In the genomic region with DNA sequence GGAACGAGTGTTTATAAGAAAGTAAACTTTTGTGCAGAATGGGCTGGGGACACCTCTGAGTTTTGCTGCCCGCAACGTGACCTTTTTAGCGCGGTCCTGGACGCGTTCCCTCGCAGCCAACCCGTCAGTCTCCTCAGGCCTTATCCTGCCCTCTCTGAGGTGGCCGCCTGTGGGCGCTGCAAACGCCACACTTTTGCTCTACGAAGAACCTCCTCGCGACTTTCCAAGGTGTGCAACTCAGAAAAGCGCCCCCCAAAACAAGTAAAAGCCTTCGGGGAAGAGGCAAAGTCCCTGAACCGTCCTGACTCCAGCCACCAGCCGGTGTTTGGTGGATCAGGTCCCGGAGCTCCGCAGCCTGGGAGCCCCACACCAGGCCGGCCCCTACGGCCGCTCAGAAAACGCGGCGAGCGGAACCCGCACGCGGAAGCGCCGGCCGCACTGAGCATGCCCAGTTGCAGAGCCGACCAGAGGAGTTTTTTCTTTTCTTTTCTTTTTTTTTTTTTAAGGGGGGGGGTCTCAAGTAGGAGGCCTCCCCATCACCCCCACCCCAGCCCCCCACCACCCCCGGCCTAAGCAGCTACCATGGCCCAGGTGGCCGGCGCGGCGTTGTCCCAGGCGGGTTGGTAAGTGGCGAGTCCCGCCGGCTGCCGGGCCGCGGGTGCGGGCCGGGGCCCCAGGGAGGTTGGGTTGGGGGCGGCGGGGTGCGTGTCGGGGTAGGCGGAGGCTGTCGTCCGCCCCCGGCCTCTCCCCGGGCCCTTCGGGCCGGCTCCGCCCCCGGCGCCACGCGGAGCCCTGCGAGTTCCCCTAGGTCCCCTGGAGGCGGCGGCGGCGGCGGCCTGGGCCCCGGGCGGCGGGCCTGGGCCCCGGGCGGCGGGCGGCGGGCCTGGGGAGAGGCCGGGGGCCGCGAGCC, we compare ENCODE assay signal across 8 cellular contexts. TPM values are rescaled to one million over a fixed set of nuclear protein-coding genes. Genes with fewer than 3 reads are reported as not detected.
A peak's percentile ranks its signal among the peaks of the same experiment; 100 is the strongest.
DNase-seq lines count a peak whose midpoint lies in the region; TF ChIP-seq lines count a peak whose summit lies in the region.

Gene TDRD3 (plus strand): TSS at position 438 of the 910 bp plus-strand sequence. CDS start 145 bp downstream, at position 583.

- no peak within 1 kb of the TSS for H2BK20ac ChIP-seq in H9 (ENCODE audit: low read depth, low read length, poor library complexity, severe bottlenecking)

- H3K9me2 ChIP-seq in Loucy (replicated peaks; ENCODE audit: low read depth, low read length) = no peaks in the 10 kb centered on the region

- H3K79me2 ChIP-seq in H9 (ENCODE audit: insufficient read depth, low read length) (peaks cover 2% of the 10 kb centered on the region; the same call in 1 of the 2 replicates), Loucy (ENCODE audit: insufficient read depth, low read length) (peaks cover 41% of the 10 kb centered on the region)

- H3K79me1 ChIP-seq in H9 (ENCODE audit: insufficient read depth, low read depth, low read length, poor library complexity, severe bottlenecking) = no peaks in the 10 kb centered on the region

- H3K36me3 Mint-ChIP-seq in H9 (ENCODE audit: insufficient read depth in 1 of 3, low read depth in 3 of 3) = no peaks in the 10 kb centered on the region

- H3K27me3 Mint-ChIP-seq in H9 (ENCODE audit: low read depth) = no peaks in the 10 kb centered on the region

- WGBS in H9 (ENCODE audit: extremely low coverage, insufficient read length, low lambda C conversion rate) = no CpG with 5 or more reads among the region's 82 CpGs

- no peaks in the 10 kb centered on the region for H3K9me3 Mint-ChIP-seq in H9

- H4K91ac ChIP-seq in H9 (ENCODE audit: insufficient read length, low read depth, low read length) = no peak within 1 kb of the TSS

- H3K14ac ChIP-seq in H9 (ENCODE audit: insufficient read depth, low read length) = peak within 1 kb of the TSS; percentile 91

- peak; percentile 83 for TF ChIP-seq CTCF in H9 (conservative IDR thresholded peaks at IDR 0.05)
- TF ChIP-seq CTCF in Loucy (conservative IDR thresholded peaks at IDR 0.05; ENCODE audit: low read length) = peak; percentile 83

- no peak within 1 kb of the TSS for H2AK5ac ChIP-seq in H9 (ENCODE audit: insufficient read length, low read length)

- H3K27me3 ChIP-seq in H9 (ENCODE audit: insufficient read depth, low read length) (no peaks in the 10 kb centered on the region), Loucy (ENCODE audit: insufficient read depth, low read length, poor library complexity, severe bottlenecking) (no peaks in the 10 kb centered on the region), SJCRH30 (no peaks in the 10 kb centered on the region), neuron (ENCODE audit: insufficient read depth, low read length) (no peaks in the 10 kb centered on the region), subcutaneous abdominal adipose tissue (ENCODE audit: control insufficient read depth in 5 of 5, insufficient read depth in 4 of 5, low read length in 5 of 5) (no peaks in the 10 kb centered on the region)

- H4K5ac ChIP-seq in H9 (ENCODE audit: insufficient read length, low read depth, low read length) = no peak within 1 kb of the TSS

- H3K4me2 ChIP-seq in H9 (ENCODE audit: insufficient read depth, insufficient read length, low read length) = peak within 1 kb of the TSS; percentile 87
- peak within 1 kb of the TSS; percentile 93 for H3K4me2 ChIP-seq in Loucy (ENCODE audit: low read depth, low read length, poor library complexity, severe bottlenecking)

- H3K36me3 ChIP-seq in Loucy (ENCODE audit: insufficient read depth, low read length) (no peaks in the 10 kb centered on the region), SJCRH30 (no peaks in the 10 kb centered on the region), neuron (ENCODE audit: insufficient read depth, low read length) (no peaks in the 10 kb centered on the region), subcutaneous abdominal adipose tissue (ENCODE audit: control insufficient read depth in 5 of 5, insufficient read depth in 5 of 5, low read length in 5 of 5) (no peaks in the 10 kb centered on the region)

- H3K9ac ChIP-seq in H9 (ENCODE audit: extremely low read depth, insufficient read length, low read length) = peak within 1 kb of the TSS; percentile 92
- H3K9ac ChIP-seq in Loucy (ENCODE audit: low read depth, low read length, poor library complexity, severe bottlenecking) = peak within 1 kb of the TSS; percentile 93
- H3K9ac ChIP-seq in subcutaneous abdominal adipose tissue (ENCODE audit: low read length in 5 of 5) = peak within 1 kb of the TSS; percentile 56 to 95 (median 92)

- no peak within 1 kb of the TSS for H3T11ph ChIP-seq in H9 (ENCODE audit: low read length)

- H3K9me3 ChIP-seq in H9 (ENCODE audit: control insufficient read depth, low read depth, low read length) = no peaks in the 10 kb centered on the region
- H3K9me3 ChIP-seq in Loucy (ENCODE audit: insufficient read depth, low read depth, low read length) = no peaks in the 10 kb centered on the region
- H3K9me3 ChIP-seq in SJCRH30 (replicated peaks) = no peaks in the 10 kb centered on the region
- no peaks in the 10 kb centered on the region for H3K9me3 ChIP-seq in neuron (ENCODE audit: low read length)
- no peaks in the 10 kb centered on the region for H3K9me3 ChIP-seq in subcutaneous abdominal adipose tissue (ENCODE audit: control insufficient read depth in 5 of 5, low read length in 5 of 5)

- DNase-seq in GM03348 (ENCODE audit: low spot score) (peak; percentile 90), H9 (peak; percentile 87), SJCRH30 (peak; percentile 85 to 87), foreskin melanocyte (peak; percentile 85)
- peak; percentile 68 for DNase-seq in activated gamma-delta T cell treated with anti-CD3 and anti-CD28 coated beads, Interleukin-2, amount 50 U/mL, for 16 hours (ENCODE audit: low read depth)

- no peak within 1 kb of the TSS for H2BK120ac ChIP-seq in H9 (ENCODE audit: low read depth, low read length, poor library complexity, severe bottlenecking)

- peaks cover 9% of the 10 kb centered on the region for H3K23me2 ChIP-seq in H9 (ENCODE audit: insufficient read length, low read depth, low read length, poor library complexity, severe bottlenecking)

- peak within 1 kb of the TSS; percentile 96 to 98 (median 98) for H3K27ac Mint-ChIP-seq in H9

- H3K4me3 Mint-ChIP-seq in H9 = peak within 1 kb of the TSS; percentile 90 to 94

- no peak within 1 kb of the TSS for H3K4ac ChIP-seq in H9 (ENCODE audit: low read depth, low read length)

- H3K4me1 ChIP-seq in H9 (ENCODE audit: insufficient read depth, low read length) (0 out of 2 replicates have a peak, but pooled peaks cover 4% of the 10 kb centered on the region), Loucy (ENCODE audit: insufficient read depth, low read length, poor library complexity, severe bottlenecking) (peaks cover 37% of the 10 kb centered on the region), SJCRH30 (peaks cover 12% of the 10 kb centered on the region), neuron (ENCODE audit: insufficient read depth, low read length) (peaks cover 13% of the 10 kb centered on the region), subcutaneous abdominal adipose tissue (ENCODE audit: control insufficient read depth in 5 of 5, insufficient read depth in 5 of 5, low read length in 5 of 5) (peaks cover 4 to 24% (median 22%) of the 10 kb centered on the region in 5 donors)

- H4K20me1 ChIP-seq in H9 (ENCODE audit: control insufficient read depth, insufficient read depth, insufficient read length) (no peaks in the 10 kb centered on the region), Loucy (ENCODE audit: insufficient read depth, low read length, poor library complexity, severe bottlenecking) (peaks cover 14% of the 10 kb centered on the region)

- H2BK12ac ChIP-seq in H9 (ENCODE audit: insufficient read length, low read depth, low read length) = no peak within 1 kb of the TSS

- no peaks in the 10 kb centered on the region for H3F3A ChIP-seq in Loucy (ENCODE audit: low read depth)

- H2AFZ ChIP-seq in H9 (ENCODE audit: low read length) = peak within 1 kb of the TSS; percentile 15
- H2AFZ ChIP-seq in Loucy (ENCODE audit: low read length) = peak within 1 kb of the TSS; percentile 91
- peak within 1 kb of the TSS; percentile 93 for H2AFZ ChIP-seq in neuron (ENCODE audit: low read depth, low read length)

- no peak within 1 kb of the TSS for H4K8ac ChIP-seq in H9 (replicated peaks; ENCODE audit: insufficient read length, low read depth, low read length)

- H3K23ac ChIP-seq in H9 (ENCODE audit: insufficient read length, low read depth, low read length) = no peak within 1 kb of the TSS

- no peak within 1 kb of the TSS for H2BK15ac ChIP-seq in H9 (ENCODE audit: low read depth, low read length)

- H3K4me3 ChIP-seq in Loucy (ENCODE audit: low read length, poor library complexity, severe bottlenecking) = peak within 1 kb of the TSS; percentile 94
- peak within 1 kb of the TSS; percentile 65 for H3K4me3 ChIP-seq in SJCRH30
- H3K4me3 ChIP-seq in neuron (ENCODE audit: low read length) = peak within 1 kb of the TSS; percentile 76
- peak within 1 kb of the TSS; percentile 83 to 95 (median 92) for H3K4me3 ChIP-seq in subcutaneous abdominal adipose tissue (ENCODE audit: low read depth in 1 of 5, low read length in 5 of 5)

- no peak within 1 kb of the TSS for H3K27ac ChIP-seq in H9 (ENCODE audit: insufficient read length, low read depth, low read length)
- H3K27ac ChIP-seq in SJCRH30 = peak within 1 kb of the TSS; percentile 92
- peak within 1 kb of the TSS; percentile 98 for H3K27ac ChIP-seq in subcutaneous abdominal adipose tissue (ENCODE audit: low read depth, low read length)

- no peak within 1 kb of the TSS for H3K56ac ChIP-seq in H9 (ENCODE audit: insufficient read length, low read depth, low read length)

- no peak within 1 kb of the TSS for H2BK5ac ChIP-seq in H9 (ENCODE audit: insufficient read length, low read length)

- H3K4me1 Mint-ChIP-seq in H9 = peaks cover 39 to 47% of the 10 kb centered on the region in 2 experiments

- H3K18ac ChIP-seq in H9 (ENCODE audit: insufficient read length, low read depth, low read length) = peak within 1 kb of the TSS; percentile 81

RNA-seq across cellular contexts. Expression of gene TDRD3, which starts in this region (rescaled TPM):
- 16.1 and 16.9 TPM in 2 replicates for total RNA-seq in H9 (2021)
- 18.6 and 23.1 TPM in 2 replicates for total RNA-seq in SJCRH30 (2014; rRNA removed; shearing (Covaris generic))

Comparison
In these comparisons a context has a peak if more than half of its experiments do, and no peak if none do; other contexts are left out.
1. H2AFZ ChIP-seq: peak in every context shown above with its lines; median percentile 93 in neuron; 91 in Loucy; 15 in H9.